In the genomic region with DNA sequence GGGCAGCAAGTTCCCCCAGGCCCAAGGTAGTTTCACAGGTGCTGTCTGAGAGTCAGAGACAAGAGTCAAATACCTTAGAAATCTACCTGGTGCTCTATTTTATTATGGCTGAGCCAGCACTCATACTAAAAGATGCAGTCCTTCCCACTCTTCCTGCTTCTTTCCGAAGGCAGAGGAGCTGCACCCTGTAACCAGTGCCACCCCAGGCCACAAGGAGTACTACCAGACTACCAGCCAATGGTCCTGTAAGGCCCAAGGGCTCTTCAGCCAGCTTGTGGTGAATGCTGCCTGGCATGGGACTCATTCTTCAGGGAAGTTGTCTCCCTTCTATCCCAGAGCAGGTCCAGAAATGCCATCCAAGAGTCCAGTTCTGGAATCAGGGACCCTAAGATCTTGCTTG, we compare ENCODE assay signal across 19 cellular contexts.
"Had no signal": no experiment of that assay in that cellular context is flagged by ENCODE, and none has a peak within 500 bp of the region (broad histone marks: within the 10 kb centered on the region; RNA-seq: fewer than 3 reads in every experiment).

No MANE protein-coding gene starts in this region.

- H3K4me3 Mint-ChIP-seq: activated CD8-positive, alpha-beta T cell treated with anti-CD3 and anti-CD28 coated beads for 36 hours; central memory CD8-positive, alpha-beta T cell; nephron progenitor cell; stimulated activated memory B cell treated with anti-CD40 and anti-IgM and Interleukin-4, amounts not matched to agents 10 μg/mL and 1 μg/mL and 100 μg/mL, for 72 hours had no signal

- H3K36me3 Mint-ChIP-seq: stimulated activated memory B cell treated with anti-CD40 and anti-IgM and Interleukin-4, amounts not matched to agents 10 μg/mL and 1 μg/mL and 100 μg/mL, for 72 hours had no signal

- H3K36me3 ChIP-seq: colonic mucosa, heart left ventricle, left ventricle myocardium inferior, spleen, thoracic aorta had no signal

- H3K27ac ChIP-seq: colonic mucosa, heart left ventricle, left ventricle myocardium inferior, spleen, thoracic aorta had no signal

- H3K9me3 ChIP-seq: colonic mucosa, thoracic aorta had no signal

- H3K27ac Mint-ChIP-seq: activated CD8-positive, alpha-beta T cell treated with anti-CD3 and anti-CD28 coated beads for 36 hours; activated T-helper 2 cell treated with anti-CD3 and anti-CD28 coated beads, Interferon-gamma antibody, Interleukin-2, Interleukin-4, amounts not matched to agents 10 μg/mL and 5 μg/mL and 100 μg/mL, durations not matched to agents 14 hours and 24 hours and 36 hours; nephron progenitor cell; stimulated activated memory B cell treated with anti-CD40 and anti-IgM and Interleukin-4, amounts not matched to agents 10 μg/mL and 1 μg/mL and 100 μg/mL, for 72 hours had no signal

- H3K4me1 ChIP-seq: colonic mucosa, heart left ventricle, left ventricle myocardium inferior, spleen had no signal

- H3K4me3 ChIP-seq: colonic mucosa, heart left ventricle, left ventricle myocardium inferior, spleen, thoracic aorta had no signal

- H3K27me3 ChIP-seq: colonic mucosa, heart left ventricle, spleen had no signal

- H3K27me3 Mint-ChIP-seq: activated CD8-positive, alpha-beta T cell treated with anti-CD3 and anti-CD28 coated beads for 36 hours; central memory CD8-positive, alpha-beta T cell; stimulated activated memory B cell treated with anti-CD40 and anti-IgM and Interleukin-4, amounts not matched to agents 10 μg/mL and 1 μg/mL and 100 μg/mL, for 72 hours had no signal

- DNase-seq: activated CD4-positive, alpha-beta T cell treated with anti-CD3 and anti-CD28 coated beads for 48 hours; activated CD4-positive, CD25-positive, alpha-beta regulatory T cell; activated CD8-positive, alpha-beta T cell treated with anti-CD3 and anti-CD28 coated beads for 36 hours; activated naive CD4-positive, alpha-beta T cell treated with anti-CD3 and anti-CD28 coated beads, Interleukin-2, amount 50 U/mL, for 16 hours; activated T-cell treated with anti-CD3 and anti-CD28 coated beads, Interleukin-2, amount 50 U/mL, for 1 hour; aorta; colonic mucosa; heart left ventricle; kidney glomerular epithelial cell; left ventricle myocardium inferior; nephron progenitor cell; nucleus accumbens; posterior cingulate gyrus; spleen; stimulated activated CD4-positive, alpha-beta T cell treated with anti-CD3 and anti-CD28 coated beads, Interleukin-4, amount 100 ng/mL, for 4 hours had no signal

- H3K4me1 Mint-ChIP-seq: central memory CD8-positive, alpha-beta T cell; stimulated activated memory B cell treated with anti-CD40 and anti-IgM and Interleukin-4, amounts not matched to agents 10 μg/mL and 1 μg/mL and 100 μg/mL, for 72 hours had no signal
